In the genomic region with DNA sequence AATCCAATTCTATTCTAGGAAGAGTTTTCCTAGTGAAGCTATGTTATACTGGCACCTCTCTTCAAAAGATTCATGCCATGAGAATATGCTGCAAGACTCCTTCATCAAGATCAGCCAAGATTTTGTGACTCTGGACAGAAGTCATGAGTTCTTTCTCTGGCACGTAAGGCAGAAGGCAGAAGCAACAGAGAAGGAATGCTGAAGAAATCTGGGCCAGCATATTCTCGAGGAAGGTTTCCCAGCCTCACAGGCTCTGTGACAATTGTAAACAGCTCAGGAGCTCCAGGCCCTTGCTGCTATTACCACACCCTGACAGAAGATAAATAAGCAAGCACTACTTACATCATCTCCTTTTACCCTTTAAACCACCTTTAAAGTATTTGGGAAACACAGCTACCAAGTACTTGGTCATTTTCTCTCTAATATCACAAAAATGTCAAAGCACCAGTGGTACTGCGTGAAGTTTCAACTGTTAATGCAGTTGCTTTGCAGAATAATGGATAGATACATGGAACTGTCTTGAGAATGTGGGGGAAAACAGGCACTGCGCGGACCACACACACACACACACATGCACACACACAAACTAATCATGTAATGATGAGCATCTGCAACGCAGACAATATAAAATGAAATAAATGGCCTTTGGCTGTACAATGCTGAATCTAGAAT, we compare ENCODE assay signal across 9 cellular contexts. TPM values are rescaled to one million over a fixed set of nuclear protein-coding genes. Genes with fewer than 3 reads are reported as not detected.
A peak's percentile ranks its signal among the peaks of the same experiment; 100 is the strongest.
DNase-seq lines count a peak whose midpoint lies in the region; ATAC-seq, FAIRE-seq and TF ChIP-seq lines count a peak whose summit lies in the region.
"Had no signal": no experiment of that assay in that cellular context is flagged by ENCODE, and none has a peak within 500 bp of the region (broad histone marks: within the 10 kb centered on the region; RNA-seq: fewer than 3 reads in every experiment).

No MANE protein-coding gene starts in this region.

- intact Hi-C loops in left cardiac atrium (cut with DNase I) (no loop called here), kidney (cut with DNase I) (no loop called here)

- H3K9me3 Mint-ChIP-seq in WTC11 = no peaks in the 10 kb centered on the region

- TF ChIP-seq CTCF in WTC11 (IDR thresholded peaks at IDR 0.05) (no peak), kidney (IDR thresholded peaks at IDR 0.05; ENCODE audit: borderline replicate concordance, extremely low read depth, insufficient read depth) (no peak)

- H3K9me3 ChIP-seq in kidney (ENCODE audit: control insufficient read depth in 1 of 2, low read length in 2 of 2) = no peaks in the 10 kb centered on the region

- H3K27ac Mint-ChIP-seq in WTC11 = peak overlapping the region; percentile 40

- H3K4me3 Mint-ChIP-seq in WTC11 = no peak overlapping the region

- no peaks in the 10 kb centered on the region for H3K27me3 Mint-ChIP-seq in WTC11 (ENCODE audit: low read depth)

- no peak for FAIRE-seq in kidney (lab: Jason Lieb, UNC)

- H3K4me1 ChIP-seq in kidney (ENCODE audit: control insufficient read depth in 1 of 2, insufficient read depth in 1 of 2, low read depth in 1 of 2, low read length in 2 of 2) = peaks cover 6% of the 10 kb centered on the region in 2 donors

- POLR2A ChIA-PET in WTC11 (lab: Charles Lee) = no interaction called here

- peaks cover 31% of the 10 kb centered on the region for H3K4me1 Mint-ChIP-seq in WTC11

- no peak overlapping the region for H3K4me3 ChIP-seq in kidney (ENCODE audit: low read length in 2 of 2)

- DNase-seq in EL = peak; percentile 42
- DNase-seq in WTC11 (ENCODE audit: low spot score) = no peak
- DNase-seq in left cardiac atrium = no peak
- peak; percentile 46 for DNase-seq in renal cortical epithelial cell (ENCODE audit: low read depth)
- no peak for DNase-seq in kidney
- no peak for DNase-seq in NCI-H526 treated with DMSO at 0.1 percent for 48 hours (lab: John Stamatoyannopoulos, UW)
- no peak for DNase-seq in HuH-7.5 (ENCODE audit: low spot score)
- DNase-seq: effector CD8-positive, alpha-beta T cell had no signal

- no peaks in the 10 kb centered on the region for H3K36me3 ChIP-seq in kidney (ENCODE audit: control insufficient read depth in 1 of 2, insufficient read depth in 2 of 2, low read length in 2 of 2)

- CTCF ChIA-PET in WTC11 (lab: Charles Lee) = interaction anchor here (0.6 to 1.5 kb wide), 5 partner anchors 69 to 730 kb away, joined by 4 read pairs; no protein-coding TSS in a partner anchor

- H3K9ac ChIP-seq in kidney (ENCODE audit: low read length in 2 of 2) = no peak overlapping the region

- H3K36me3 Mint-ChIP-seq in WTC11 = no peaks in the 10 kb centered on the region

- H3K27ac ChIP-seq in kidney (ENCODE audit: low read depth in 2 of 2, low read length in 2 of 2) = no peak overlapping the region

- ATAC-seq in WTC11 (peak; percentile 71), left cardiac atrium (peak; percentile 62 to 78), GM19035 (IDR thresholded peaks at IDR 0.05; ENCODE audit: unreplicated experiment) (no peak)

TF ChIP-seq in WTC11, 78 proteins besides CTCF, POLR2A, EP300 and RAD21:
- TF ChIP-seq, protein P1, sequence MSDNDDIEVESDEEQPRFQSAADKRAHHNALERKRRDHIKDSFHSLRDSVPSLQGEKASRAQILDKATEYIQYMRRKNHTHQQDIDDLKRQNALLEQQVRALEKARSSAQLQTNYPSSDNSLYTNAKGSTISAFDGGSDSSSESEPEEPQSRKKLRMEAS (CRISPR knock-in tag; IDR thresholded peaks at IDR 0.05) = no peak
- TF ChIP-seq NR3C1 (CRISPR knock-in tag; conservative IDR thresholded peaks at IDR 0.05; ENCODE audit: low read depth) = no peak
- no peak for TF ChIP-seq TP53 (CRISPR knock-in tag; IDR thresholded peaks at IDR 0.05)
- TF ChIP-seq, protein P2, sequence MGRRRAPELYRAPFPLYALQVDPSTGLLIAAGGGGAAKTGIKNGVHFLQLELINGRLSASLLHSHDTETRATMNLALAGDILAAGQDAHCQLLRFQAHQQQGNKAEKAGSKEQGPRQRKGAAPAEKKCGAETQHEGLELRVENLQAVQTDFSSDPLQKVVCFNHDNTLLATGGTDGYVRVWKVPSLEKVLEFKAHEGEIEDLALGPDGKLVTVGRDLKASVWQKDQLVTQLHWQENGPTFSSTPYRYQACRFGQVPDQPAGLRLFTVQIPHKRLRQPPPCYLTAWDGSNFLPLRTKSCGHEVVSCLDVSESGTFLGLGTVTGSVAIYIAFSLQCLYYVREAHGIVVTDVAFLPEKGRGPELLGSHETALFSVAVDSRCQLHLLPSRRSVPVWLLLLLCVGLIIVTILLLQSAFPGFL (CRISPR knock-in tag; IDR thresholded peaks at IDR 0.05; ENCODE audit: borderline replicate concordance) = no peak
- TF ChIP-seq ATF1 (CRISPR knock-in tag; IDR thresholded peaks at IDR 0.05) = no peak
- TF ChIP-seq, protein P3, sequence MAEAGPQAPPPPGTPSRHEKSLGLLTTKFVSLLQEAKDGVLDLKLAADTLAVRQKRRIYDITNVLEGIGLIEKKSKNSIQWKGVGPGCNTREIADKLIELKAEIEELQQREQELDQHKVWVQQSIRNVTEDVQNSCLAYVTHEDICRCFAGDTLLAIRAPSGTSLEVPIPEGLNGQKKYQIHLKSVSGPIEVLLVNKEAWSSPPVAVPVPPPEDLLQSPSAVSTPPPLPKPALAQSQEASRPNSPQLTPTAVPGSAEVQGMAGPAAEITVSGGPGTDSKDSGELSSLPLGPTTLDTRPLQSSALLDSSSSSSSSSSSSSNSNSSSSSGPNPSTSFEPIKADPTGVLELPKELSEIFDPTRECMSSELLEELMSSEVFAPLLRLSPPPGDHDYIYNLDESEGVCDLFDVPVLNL (CRISPR knock-in tag; IDR thresholded peaks at IDR 0.05; ENCODE audit: borderline replicate concordance, low read depth) = no peak
- TF ChIP-seq GABPB1 (CRISPR knock-in tag; IDR thresholded peaks at IDR 0.05) = 0 out of 2 replicates have a peak, but pooled peaks have one; percentile 33
- TF ChIP-seq NFYB (CRISPR knock-in tag; conservative IDR thresholded peaks at IDR 0.05; ENCODE audit: low read depth) = no peak
TF ChIP-seq in WTC11: peak in this region for 1.

RNA-seq across cellular contexts. Expression of a gene that starts 55.4 kb away (rescaled TPM):
- 27.2 to 40.4 TPM (median 35.7 TPM) in 3 replicates for total RNA-seq in WTC11 (2021)
- 10 to 100 TPM; 23.9 to 25.3 TPM for total RNA-seq in left cardiac atrium
- 41.7 and 59.2 TPM in 2 replicates for total RNA-seq in renal cortical epithelial cell
- total RNA-seq in kidney = 31.0 TPM
- polyA plus RNA-seq in kidney (ENCODE audit: insufficient read depth, low read depth, low replicate concordance) = 8.3 TPM

RNA-seq across cellular contexts. Expression of a gene that starts 57.9 kb away (rescaled TPM):
- total RNA-seq in WTC11 (2021) (0.16 to 0.64 TPM (median 0.59 TPM) in 3 replicates), left cardiac atrium (not detected), renal cortical epithelial cell (not detected in 2 replicates), kidney (not detected)
- polyA plus RNA-seq in kidney (ENCODE audit: insufficient read depth, low read depth, low replicate concordance) = not detected

Comparison
In these comparisons a context has a peak if more than half of its experiments do, and no peak if none do; other contexts are left out.
1. DNase-seq: peak in EL (single experiment) and renal cortical epithelial cell (single experiment); none in WTC11 (single experiment), left cardiac atrium (single experiment), kidney (single experiment), NCI-H526 treated with DMSO at 0.1 percent for 48 hours (single experiment) and HuH-7.5 (single experiment).